Comparison of ENCODE assay signal across 20 cellular contexts in genomic region chr10:125700355-125700911, GRCh38. TPM values are rescaled to one million over a fixed set of nuclear protein-coding genes. Genes with fewer than 3 reads are reported as not detected.
DNase-seq lines count a peak whose midpoint lies in the region; ATAC-seq, FAIRE-seq and TF ChIP-seq lines count a peak whose summit lies in the region.
"Had no signal": no experiment of that assay in that cellular context is flagged by ENCODE, and none has a peak within 500 bp of the region (broad histone marks: within the 10 kb centered on the region; RNA-seq: fewer than 3 reads in every experiment).

No MANE protein-coding gene starts in this region.

- peak overlapping the region; percentile 11; the same call in 1 of the 2 replicates for H2AFZ ChIP-seq in OCI-LY7 (ENCODE audit: low read length)

- H3K27ac ChIP-seq in OCI-LY7 (ENCODE audit: low read depth, low read length, poor library complexity, severe bottlenecking) (no peak overlapping the region), testis (no peak overlapping the region)
- H3K27ac ChIP-seq: brain microvascular endothelial cell, SJSA1, skin epidermis had no signal

- H3K9me2 ChIP-seq in OCI-LY7 (ENCODE audit: insufficient read depth, low read length): no peaks in the 10 kb centered on the region

- no peak for TF ChIP-seq POLR2A in testis (IDR thresholded peaks at IDR 0.05)

- CTCF ChIA-PET in OCI-LY7 (lab: Charles Lee; ENCODE audit: unreplicated experiment): no interaction called here

- 64 to 67% methylated on average over 3 of the region's 3 CpGs for WGBS in testis, 2 donors

- peak; percentile 54 for FAIRE-seq in endometrium (lab: Jason Lieb, UNC)
- FAIRE-seq: kidney had no signal

- H3K36me3 ChIP-seq in OCI-LY7 (ENCODE audit: insufficient read depth, low read length) (no peaks in the 10 kb centered on the region), testis (ENCODE audit: low read depth, missing control alignments) (no peaks in the 10 kb centered on the region)
- H3K36me3 ChIP-seq: brain microvascular endothelial cell, SJSA1 had no signal

- H3K9me3 ChIP-seq in OCI-LY7 (ENCODE audit: low read length): no peaks in the 10 kb centered on the region
- H3K9me3 ChIP-seq in testis: no peaks in the 10 kb centered on the region
- H3K9me3 ChIP-seq: SJSA1 had no signal

- H3K27me3 ChIP-seq in testis: no peaks in the 10 kb centered on the region
- H3K27me3 ChIP-seq: brain microvascular endothelial cell had no signal

- H4K20me1 ChIP-seq in OCI-LY7 (ENCODE audit: insufficient read depth, low read length): no peaks in the 10 kb centered on the region

- no TSS peak for BruUV-seq in OCI-LY7 (replicated peaks; lab: Mats Ljungman, UMichigan)

- H3K4me3 ChIP-seq in OCI-LY7 (ENCODE audit: low read depth, low read length, poor library complexity, severe bottlenecking) (no peak overlapping the region), testis (no peak overlapping the region)
- H3K4me3 ChIP-seq: SJSA1, skin epidermis had no signal

- peak; percentile 54 for TF ChIP-seq CTCF in OCI-LY7 (conservative IDR thresholded peaks at IDR 0.05; ENCODE audit: low read length)
- TF ChIP-seq CTCF in testis (IDR thresholded peaks at IDR 0.05): no peak

- intact Hi-C loops in OCI-LY7 (cut with micrococcal nuclease; ENCODE audit: unreplicated experiment) (no loop called here), testis (cut with DNase I; ENCODE audit: low total_unique reads) (no loop called here)

- H3K4me1 ChIP-seq in OCI-LY7 (ENCODE audit: insufficient read depth, low read length, poor library complexity, severe bottlenecking) (peaks cover 7% of the 10 kb centered on the region), testis (peaks cover 3% of the 10 kb centered on the region)
- H3K4me1 ChIP-seq: SJSA1 had no signal

- no peak overlapping the region for H3K4me2 ChIP-seq in OCI-LY7 (ENCODE audit: low read length)

- POLR2A ChIA-PET in OCI-LY7 (lab: Charles Lee): interaction anchor here (0.9 kb wide), 2 partner anchors 12 to 19 kb away, joined by 3 read pairs; partner anchors contain the start of gene EDRF1

- no peak for ATAC-seq in HG02852 (IDR thresholded peaks at IDR 0.05; ENCODE audit: unreplicated experiment)
- ATAC-seq: WTC11 had no signal

- no peaks in the 10 kb centered on the region for H3K79me2 ChIP-seq in OCI-LY7 (ENCODE audit: insufficient read depth, low read depth, low read length)

- DNase-seq in NOMO-1 treated with DMSO at 0.1 percent for 48 hours (lab: John Stamatoyannopoulos, UW; ENCODE audit: unreplicated experiment) (peak; percentile 44), NOMO-1 treated with dmso at 0.1 percent for 144 hours (lab: John Stamatoyannopoulos, UW; ENCODE audit: unreplicated experiment) (no peak), OCI-LY7 (ENCODE audit: low spot score) (no peak), superior temporal gyrus (ENCODE audit: extremely low spot score) (peak; percentile 44), putamen (ENCODE audit: low spot score) (no peak), testis (no peak)
- DNase-seq: ACHN, activated T-cell treated with anti-CD3 and anti-CD28 coated beads for 4 hours, brain microvascular endothelial cell, foreskin melanocyte, kidney, NCI-H1048, NCI-H446 had no signal

RNA-seq across cellular contexts. Expression of gene TEX36, which starts 17.5 kb away (rescaled TPM):
- not detected in 2 replicates for total RNA-seq in OCI-LY7 (2014; rRNA removed; shearing (Covaris generic))
- total RNA-seq in OCI-LY7 (2022) (not detected in 2 replicates), testis (10 to 100 TPM; 14.9 to 24.6 TPM)
- 41.5 TPM for polyA plus RNA-seq in testis (ENCODE audit: insufficient read depth, low read depth, low replicate concordance)
- total RNA-seq: kidney, myocyte, SJSA1, WTC11 had no signal
- polyA plus RNA-seq: thymus had no signal

RNA-seq across cellular contexts. Expression of gene EDRF1, which starts 19.1 kb away (rescaled TPM):
- total RNA-seq in OCI-LY7 (2014; rRNA removed; shearing (Covaris generic)): 87.5 and 117 TPM in 2 replicates
- 221 and 232 TPM in 2 replicates for total RNA-seq in OCI-LY7 (2022)
- total RNA-seq in testis: 10 to 100 TPM; 93.1 to 95.1 TPM
- polyA plus RNA-seq in testis (ENCODE audit: insufficient read depth, low read depth, low replicate concordance): 66.7 TPM

Comparison
In these comparisons a context has a peak if more than half of its experiments do, and no peak if none do; other contexts are left out.
1. DNase-seq: peak in NOMO-1 treated with DMSO at 0.1 percent for 48 hours (single experiment) and superior temporal gyrus (single experiment); none in NOMO-1 treated with dmso at 0.1 percent for 144 hours (single experiment), OCI-LY7 (single experiment), putamen (single experiment) and testis (single experiment).
2. RNA of gene TEX36, which starts 17.5 kb away (total RNA-seq): 14.9 to 24.6 TPM in testis; not detected in OCI-LY7; every median in the first group is over 10 times any median in the second.